Comparison of ENCODE assay signal across 28 cellular contexts in the genomic region with DNA sequence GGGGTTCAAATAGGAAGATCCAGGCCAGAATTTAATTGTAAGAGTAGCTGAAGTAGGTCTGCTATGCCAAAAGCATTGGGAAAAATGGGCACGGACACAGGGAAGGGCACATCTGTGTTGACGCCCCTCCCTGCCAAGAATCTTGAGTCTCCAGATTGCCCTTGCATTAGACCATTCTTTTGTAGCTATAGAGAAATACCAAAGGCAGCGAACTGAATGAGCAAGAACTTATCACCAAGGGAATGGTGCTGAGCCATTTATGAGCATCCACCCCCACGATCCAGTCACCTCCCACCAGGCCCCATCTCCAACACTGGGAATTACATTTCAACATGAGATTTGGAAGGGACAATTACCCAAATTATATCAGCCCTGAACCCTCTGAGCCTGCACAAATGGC. TPM values are rescaled to one million over a fixed set of nuclear protein-coding genes. Genes with fewer than 3 reads are reported as not detected.
"Had no signal": no experiment of that assay in that cellular context is flagged by ENCODE, and none has a peak within 500 bp of the region (broad histone marks: within the 10 kb centered on the region; RNA-seq: fewer than 3 reads in every experiment).

No MANE protein-coding gene starts in this region.

- DNase-seq: hypothalamus; immature natural killer cell; kidney; left ventricle myocardium superior; lower lobe of right lung; mesenchymal stem cell; naive thymus-derived CD8-positive, alpha-beta T cell; ovary; right lobe of liver; stimulated activated CD4-positive, alpha-beta T cell treated with anti-CD3 and anti-CD28 coated beads, Interleukin-1b, Interleukin-23, amount 100 ng/mL, for 48 hours; stimulated activated CD4-positive, alpha-beta T cell treated with anti-CD3 and anti-CD28 coated beads, Interleukin-2, amount 100 ng/mL, for 48 hours; stimulated activated CD4-positive, alpha-beta T cell treated with anti-CD3 and anti-CD28 coated beads, Interleukin-4, amount 100 ng/mL, for 4 hours; stimulated activated CD8-positive, alpha-beta memory T cell treated with anti-CD3 and anti-CD28 coated beads, Interleukin-4, amount 100 ng/mL, for 48 hours; stimulated activated naive CD4-positive, alpha-beta T cell treated with Interleukin-2 at 50 U/mL for 16 hours; stimulated activated naive CD8-positive, alpha-beta T cell treated with anti-CD3 and anti-CD28 coated beads, Interleukin-15, amount 100 ng/mL, for 72 hours; substantia nigra; uterus had no signal

- H3K27ac Mint-ChIP-seq: immature natural killer cell; naive thymus-derived CD8-positive, alpha-beta T cell; nephron; stimulated activated memory B cell treated with anti-CD40 and anti-IgM and Interleukin-4, amounts not matched to agents 10 μg/mL and 1 μg/mL and 100 μg/mL, for 72 hours; stimulated activated naive CD8-positive, alpha-beta T cell treated with anti-CD3 and anti-CD28 coated beads, Interleukin-15, amount 100 ng/mL, for 72 hours; type B pancreatic cell had no signal

- H3K4me3 Mint-ChIP-seq: immature natural killer cell; naive thymus-derived CD8-positive, alpha-beta T cell; nephron; stimulated activated memory B cell treated with anti-CD40 and anti-IgM and Interleukin-4, amounts not matched to agents 10 μg/mL and 1 μg/mL and 100 μg/mL, for 72 hours; stimulated activated naive CD8-positive, alpha-beta T cell treated with anti-CD3 and anti-CD28 coated beads, Interleukin-15, amount 100 ng/mL, for 72 hours; type B pancreatic cell had no signal

- H3K9me3 Mint-ChIP-seq: immature natural killer cell; nephron; stimulated activated memory B cell treated with anti-CD40 and anti-IgM and Interleukin-4, amounts not matched to agents 10 μg/mL and 1 μg/mL and 100 μg/mL, for 72 hours; stimulated activated naive CD8-positive, alpha-beta T cell treated with anti-CD3 and anti-CD28 coated beads, Interleukin-15, amount 100 ng/mL, for 72 hours; type B pancreatic cell had no signal

- H3K4me1 ChIP-seq: lower lobe of right lung, right atrium auricular region, tibial nerve, uterus had no signal

- H3K4me1 Mint-ChIP-seq: immature natural killer cell; naive thymus-derived CD8-positive, alpha-beta T cell; nephron; stimulated activated memory B cell treated with anti-CD40 and anti-IgM and Interleukin-4, amounts not matched to agents 10 μg/mL and 1 μg/mL and 100 μg/mL, for 72 hours; stimulated activated naive CD8-positive, alpha-beta T cell treated with anti-CD3 and anti-CD28 coated beads, Interleukin-15, amount 100 ng/mL, for 72 hours had no signal

- ATAC-seq: left ventricle myocardium superior; lower lobe of right lung; naive thymus-derived CD8-positive, alpha-beta T cell; stimulated activated memory B cell treated with anti-CD40 and anti-IgM and Interleukin-4, amounts not matched to agents 10 μg/mL and 1 μg/mL and 100 μg/mL, for 72 hours; stimulated activated naive CD8-positive, alpha-beta T cell treated with anti-CD3 and anti-CD28 coated beads, Interleukin-15, amount 100 ng/mL, for 72 hours had no signal

- H3K27me3 ChIP-seq: ovary, right atrium auricular region, right lobe of liver, tibial nerve, uterus had no signal

- FAIRE-seq: islet of Langerhans, kidney had no signal

- H3K9me3 ChIP-seq: lower lobe of right lung, ovary, right atrium auricular region, right lobe of liver, tibial nerve, uterus had no signal

- H3K4me2 ChIP-seq: smooth muscle cell had no signal

- H3K27ac ChIP-seq: lower lobe of right lung, ovary, right atrium auricular region, tibial nerve, uterus had no signal

- H3K36me3 ChIP-seq: lower lobe of right lung, ovary, right atrium auricular region, right lobe of liver, tibial nerve, uterus had no signal

- H3K27me3 Mint-ChIP-seq: progenitor cell of endocrine pancreas; stimulated activated memory B cell treated with anti-CD40 and anti-IgM and Interleukin-4, amounts not matched to agents 10 μg/mL and 1 μg/mL and 100 μg/mL, for 72 hours; type B pancreatic cell had no signal

- H3K4me3 ChIP-seq: lower lobe of right lung, ovary, right atrium auricular region, right lobe of liver, smooth muscle cell, tibial nerve, uterus had no signal

- H3K36me3 Mint-ChIP-seq: immature natural killer cell; naive thymus-derived CD8-positive, alpha-beta T cell; stimulated activated memory B cell treated with anti-CD40 and anti-IgM and Interleukin-4, amounts not matched to agents 10 μg/mL and 1 μg/mL and 100 μg/mL, for 72 hours; type B pancreatic cell had no signal

RNA-seq across cellular contexts. Expression of gene GDA, which starts 18.0 kb away (rescaled TPM):
- total RNA-seq: mammary epithelial cell; naive thymus-derived CD8-positive, alpha-beta T cell; omental fat pad; pulmonary artery endothelial cell had no signal
- polyA plus RNA-seq: immature natural killer cell; naive thymus-derived CD8-positive, alpha-beta T cell had no signal
